1 cellular context compared by ENCODE assay signal in genomic region chr1:2115008-2115921, GRCh38.
TF ChIP-seq lines count a peak whose summit lies in the region.

No MANE protein-coding gene starts in this region.

TF ChIP-seq in neural cell, 6 proteins besides CTCF, POLR2A, EP300 and RAD21 (continued from another document):
- TF ChIP-seq REST (IDR thresholded peaks at IDR 0.05; ENCODE audit: borderline replicate concordance) (no peak), EZH2 (IDR thresholded peaks at IDR 0.05; ENCODE audit: borderline replicate concordance, insufficient read depth, low read length, poor library complexity, severe bottlenecking) (no peak)
